Comparison of ENCODE assay signal across 16 cellular contexts in the genomic region with DNA sequence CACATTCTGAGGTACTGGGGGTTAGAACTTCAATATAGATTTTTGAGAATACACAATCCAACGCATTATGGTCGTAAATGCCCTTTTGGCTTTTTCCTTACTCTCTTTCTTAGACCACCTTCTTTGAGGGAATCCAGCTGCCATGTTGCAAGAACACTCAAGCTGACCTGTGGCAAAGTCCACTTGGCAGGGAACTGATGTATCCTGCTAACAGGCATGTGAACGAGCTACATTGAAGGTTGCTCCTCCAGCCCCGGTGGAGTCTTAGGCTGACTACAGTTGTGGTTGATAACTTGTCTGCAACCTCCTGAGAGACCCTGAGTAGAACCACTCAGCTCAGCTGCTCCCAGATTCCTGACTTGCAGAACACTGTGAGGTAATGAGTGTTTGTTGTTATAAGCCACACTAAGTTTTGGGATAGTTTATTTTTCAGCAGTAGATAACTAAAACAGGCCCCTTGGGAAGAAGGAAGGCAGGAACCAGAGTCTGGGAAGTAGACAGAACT.
DNase-seq lines count a peak whose midpoint lies in the region; ATAC-seq, FAIRE-seq and TF ChIP-seq lines count a peak whose summit lies in the region.
"Had no signal": no experiment of that assay in that cellular context is flagged by ENCODE, and none has a peak within 500 bp of the region (broad histone marks: within the 10 kb centered on the region; RNA-seq: fewer than 3 reads in every experiment).

No MANE protein-coding gene starts in this region.

- no peaks in the 10 kb centered on the region for H3K27me3 Mint-ChIP-seq in GM23338 (ENCODE audit: insufficient read depth, low read depth, poor library complexity)
- H3K27me3 Mint-ChIP-seq in osteocyte (ENCODE audit: unreplicated experiment) = no peaks in the 10 kb centered on the region

- POLR2A ChIA-PET in K562 (lab: Yijun Ruan, JAX) = no interaction called here

- peak overlapping the region; percentile 38; the same call in 1 of the 2 replicates for H2AFZ ChIP-seq in GM23338
- H2AFZ ChIP-seq in K562 (ENCODE audit: low read depth, low read length) = peak overlapping the region; percentile 40; the same call in 1 of the 2 replicates

- no peak for TF ChIP-seq EP300 in K562 (IDR thresholded peaks at IDR 0.05; ENCODE audit: low read length)

- H3K4me1 Mint-ChIP-seq in GM23338 = peaks cover 3% of the 10 kb centered on the region; the same call in 2 of the 3 replicates
- H3K4me1 Mint-ChIP-seq in osteocyte (ENCODE audit: unreplicated experiment) = no peaks in the 10 kb centered on the region
- H3K4me1 Mint-ChIP-seq: B cell had no signal

- intact Hi-C loops in K562 (cut with micrococcal nuclease) = no loop called here

- in situ Hi-C loops in K562 (cut with MboI) = no loop called here

- H3K27ac ChIP-seq in GM23338 (ENCODE audit: low read depth) (no peak overlapping the region), K562 (ENCODE audit: extremely low read depth, low read depth, low read length) (no peak overlapping the region)
- H3K27ac ChIP-seq: BLaER1 treated with 17β-estradiol and CSF1 and Interleukin-3, amounts not matched to agents 10 nM and 100 nM had no signal

- no peak overlapping the region for H3K9ac ChIP-seq in K562 (ENCODE audit: insufficient read depth in 1 of 2, low read depth in 2 of 2, low read length in 2 of 2)
- H3K9ac ChIP-seq: BLaER1 treated with 17β-estradiol and CSF1 and Interleukin-3, amounts not matched to agents 10 nM and 100 nM had no signal

- H3K9me1 ChIP-seq in K562 (ENCODE audit: control insufficient read depth, insufficient read depth, low read length) = no peaks in the 10 kb centered on the region

- no peak for TF ChIP-seq RAD21 in K562 (CRISPR knock-in tag; conservative IDR thresholded peaks at IDR 0.05 in 1 of 2, IDR thresholded peaks at IDR 0.05 in 1 of 2)

- H3K9me3 ChIP-seq in K562 (replicated peaks; ENCODE audit: control insufficient read depth, insufficient read depth, low read depth, low read length) = no peaks in the 10 kb centered on the region
- H3K9me3 ChIP-seq: BLaER1 treated with 17β-estradiol and CSF1 and Interleukin-3, amounts not matched to agents 10 nM and 100 nM had no signal

- H4K20me1 ChIP-seq in GM23338 (replicated peaks; ENCODE audit: insufficient read depth) = no peaks in the 10 kb centered on the region
- no peaks in the 10 kb centered on the region for H4K20me1 ChIP-seq in K562 (replicated peaks; ENCODE audit: control insufficient read depth, insufficient read depth, low read length)
- H4K20me1 ChIP-seq: BLaER1 treated with 17β-estradiol and CSF1 and Interleukin-3, amounts not matched to agents 10 nM and 100 nM had no signal

- 20% methylated on average over 4 of the region's 4 CpGs for WGBS in K562 (ENCODE audit: insufficient coverage, low coverage, missing lambda C conversion rate)

- no peaks in the 10 kb centered on the region for H3K36me3 Mint-ChIP-seq in GM23338 (ENCODE audit: low read depth)
- H3K36me3 Mint-ChIP-seq in osteocyte (ENCODE audit: unreplicated experiment) = no peaks in the 10 kb centered on the region
- H3K36me3 Mint-ChIP-seq: CD8-positive, alpha-beta T cell had no signal

- H3K9me2 ChIP-seq in GM23338 (ENCODE audit: insufficient read depth) = peaks cover 10% of the 10 kb centered on the region; the same call in 1 of the 2 replicates

- peak; percentile 15 for FAIRE-seq in K562 (lab: Jason Lieb, UNC)
- FAIRE-seq: GM19239, HTR-8/SVneo had no signal

- H3K36me3 ChIP-seq in GM23338 (ENCODE audit: insufficient read depth) (no peaks in the 10 kb centered on the region), K562 (ENCODE audit: control insufficient read depth, insufficient read depth, low read length) (no peaks in the 10 kb centered on the region)
- H3K36me3 ChIP-seq: BLaER1 treated with 17β-estradiol and CSF1 and Interleukin-3, amounts not matched to agents 10 nM and 100 nM had no signal

- no peak overlapping the region for H3K4me2 ChIP-seq in GM23338
- H3K4me2 ChIP-seq in K562 (ENCODE audit: insufficient read depth, low read length) = no peak overlapping the region
- H3K4me2 ChIP-seq: BLaER1 treated with 17β-estradiol and CSF1 and Interleukin-3, amounts not matched to agents 10 nM and 100 nM had no signal

- no peaks in the 10 kb centered on the region for H3K27me3 ChIP-seq in GM23338 (ENCODE audit: insufficient read depth)
- H3K27me3 ChIP-seq in K562 (ENCODE audit: control insufficient read depth in 2 of 2, insufficient read depth in 2 of 2, low read length in 2 of 2) = no peaks in the 10 kb centered on the region
- H3K27me3 ChIP-seq: BLaER1 treated with 17β-estradiol and CSF1 and Interleukin-3, amounts not matched to agents 10 nM and 100 nM had no signal

- CTCF ChIA-PET in K562 (lab: Yijun Ruan, JAX; ENCODE audit: low intra/inter-chr PET ratio) = no interaction called here

- H3K9me3 Mint-ChIP-seq in GM23338 (no peaks in the 10 kb centered on the region), osteocyte (ENCODE audit: unreplicated experiment) (no peaks in the 10 kb centered on the region)

- H3F3A ChIP-seq in GM23338 (replicated peaks; ENCODE audit: low read depth) = no peaks in the 10 kb centered on the region

- ATAC-seq in GM23338 (no peak), K562 (no peak)
- ATAC-seq: CD8-positive, alpha-beta T cell had no signal

- H3K4me3 Mint-ChIP-seq in GM23338 = no peak overlapping the region
- no peak overlapping the region for H3K4me3 Mint-ChIP-seq in osteocyte (ENCODE audit: unreplicated experiment)
- H3K4me3 Mint-ChIP-seq: B cell; CD8-positive, alpha-beta T cell; H9 had no signal

- no peak overlapping the region for H3K27ac Mint-ChIP-seq in GM23338
- H3K27ac Mint-ChIP-seq in osteocyte (ENCODE audit: unreplicated experiment) = no peak overlapping the region
- H3K27ac Mint-ChIP-seq: B cell; CD8-positive, alpha-beta T cell; H9 had no signal

- H3K4me1 ChIP-seq in GM23338 (ENCODE audit: insufficient read depth) (no peaks in the 10 kb centered on the region), K562 (replicated peaks in 1 of 2; ENCODE audit: control insufficient read depth in 2 of 2, insufficient read depth in 2 of 2, low read length in 2 of 2) (peaks cover 8 to 20% of the 10 kb centered on the region in 2 experiments)

- BruUV-seq in K562 (replicated peaks; lab: Mats Ljungman, UMichigan) = no TSS peak

- H3K79me2 ChIP-seq in GM23338 (replicated peaks; ENCODE audit: insufficient read depth) (no peaks in the 10 kb centered on the region), K562 (ENCODE audit: control insufficient read depth, insufficient read depth, low read length) (no peaks in the 10 kb centered on the region)

- no peak overlapping the region for H3K4me3 ChIP-seq in GM23338
- no peak overlapping the region for H3K4me3 ChIP-seq in K562
- H3K4me3 ChIP-seq: BLaER1 treated with 17β-estradiol and CSF1 and Interleukin-3, amounts not matched to agents 10 nM and 100 nM had no signal

- no peak for TF ChIP-seq POLR2A in K562 (conservative IDR thresholded peaks at IDR 0.05)

- DNase-seq in GM23338 (ENCODE audit: low spot score) (no peak), K562 (ENCODE audit: extremely low read depth in 1 of 4, low spot score in 3 of 4) (no peak), osteocyte (ENCODE audit: extremely low spot score, unreplicated experiment) (peak; percentile 27), NCI-H187 treated with DMSO at 0.1 percent for 48 hours (lab: John Stamatoyannopoulos, UW) (no peak), SHP77 treated with DMSO at 0.1 percent for 48 hours (lab: John Stamatoyannopoulos, UW) (no peak)
- DNase-seq in stimulated activated CD4-positive, alpha-beta T cell treated with anti-CD3 and anti-CD28 coated beads, Interleukin-15, amount 100 ng/mL, for 24 hours = no peak
- DNase-seq: Calu3; CD8-positive, alpha-beta T cell; DMS79 treated with DMSO at 0.1 percent for 48 hours; GF-D8; GOT3; H9 had no signal

- TF ChIP-seq CTCF in GM23338 (conservative IDR thresholded peaks at IDR 0.05; ENCODE audit: low read depth in 2 of 2) = no peak
- no peak for TF ChIP-seq CTCF in K562 (IDR thresholded peaks at IDR 0.05 in 2 of 3, conservative IDR thresholded peaks at IDR 0.05 in 1 of 3; ENCODE audit: insufficient read depth in 2 of 3, low read depth in 1 of 3, low read length in 3 of 3)
- TF ChIP-seq CTCF in osteocyte (IDR thresholded peaks at IDR 0.05) = no peak

TF ChIP-seq in GM23338, 12 proteins besides CTCF, POLR2A, EP300 and RAD21 (continues in another document):
- TF ChIP-seq JUNB (IDR thresholded peaks at IDR 0.05; ENCODE audit: unreplicated experiment) (no peak), EZH2phosphoT487 (IDR thresholded peaks at IDR 0.05; ENCODE audit: unreplicated experiment) (no peak)

TF ChIP-seq in K562, 482 proteins besides CTCF, POLR2A, EP300 and RAD21:
- no peak for TF ChIP-seq MAFF (IDR thresholded peaks at IDR 0.05; ENCODE audit: low read length)
- no peak for TF ChIP-seq DDX20 (tag; IDR thresholded peaks at IDR 0.05; ENCODE audit: low read depth)
- no peak for TF ChIP-seq TEAD2 (tag; IDR thresholded peaks at IDR 0.05)
- TF ChIP-seq KDM4B (IDR thresholded peaks at IDR 0.05; ENCODE audit: borderline replicate concordance in 2 of 2, low read depth in 1 of 2) = no peak
- TF ChIP-seq, protein P1, sequence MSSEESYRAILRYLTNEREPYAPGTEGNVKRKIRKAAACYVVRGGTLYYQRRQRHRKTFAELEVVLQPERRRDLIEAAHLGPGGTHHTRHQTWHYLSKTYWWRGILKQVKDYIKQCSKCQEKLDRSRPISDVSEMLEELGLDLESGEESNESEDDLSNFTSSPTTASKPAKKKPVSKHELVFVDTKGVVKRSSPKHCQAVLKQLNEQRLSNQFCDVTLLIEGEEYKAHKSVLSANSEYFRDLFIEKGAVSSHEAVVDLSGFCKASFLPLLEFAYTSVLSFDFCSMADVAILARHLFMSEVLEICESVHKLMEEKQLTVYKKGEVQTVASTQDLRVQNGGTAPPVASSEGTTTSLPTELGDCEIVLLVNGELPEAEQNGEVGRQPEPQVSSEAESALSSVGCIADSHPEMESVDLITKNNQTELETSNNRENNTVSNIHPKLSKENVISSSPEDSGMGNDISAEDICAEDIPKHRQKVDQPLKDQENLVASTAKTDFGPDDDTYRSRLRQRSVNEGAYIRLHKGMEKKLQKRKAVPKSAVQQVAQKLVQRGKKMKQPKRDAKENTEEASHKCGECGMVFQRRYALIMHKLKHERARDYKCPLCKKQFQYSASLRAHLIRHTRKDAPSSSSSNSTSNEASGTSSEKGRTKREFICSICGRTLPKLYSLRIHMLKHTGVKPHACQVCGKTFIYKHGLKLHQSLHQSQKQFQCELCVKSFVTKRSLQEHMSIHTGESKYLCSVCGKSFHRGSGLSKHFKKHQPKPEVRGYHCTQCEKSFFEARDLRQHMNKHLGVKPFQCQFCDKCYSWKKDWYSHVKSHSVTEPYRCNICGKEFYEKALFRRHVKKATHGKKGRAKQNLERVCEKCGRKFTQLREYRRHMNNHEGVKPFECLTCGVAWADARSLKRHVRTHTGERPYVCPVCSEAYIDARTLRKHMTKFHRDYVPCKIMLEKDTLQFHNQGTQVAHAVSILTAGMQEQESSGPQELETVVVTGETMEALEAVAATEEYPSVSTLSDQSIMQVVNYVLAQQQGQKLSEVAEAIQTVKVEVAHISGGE (CRISPR knock-in tag; IDR thresholded peaks at IDR 0.05) = 0 out of 6 replicates have a peak, but pooled peaks of 1 of the 3 experiments have one; percentile 31
- no peak for TF ChIP-seq NR3C1 (CRISPR knock-in tag; IDR thresholded peaks at IDR 0.05)
- TF ChIP-seq ZNF347 (CRISPR knock-in tag; IDR thresholded peaks at IDR 0.05; ENCODE audit: low read depth) = no peak
